15 cellular contexts compared by ENCODE assay signal in genomic region chr17:30393911-30394867, GRCh38. TPM values are rescaled to one million over a fixed set of nuclear protein-coding genes. Genes with fewer than 3 reads are reported as not detected.
A peak's percentile ranks its signal among the peaks of the same experiment; 100 is the strongest.
DNase-seq lines count a peak whose midpoint lies in the region; ATAC-seq, FAIRE-seq and TF ChIP-seq lines count a peak whose summit lies in the region.
"Had no signal": no experiment of that assay in that cellular context is flagged by ENCODE, and none has a peak within 500 bp of the region (broad histone marks: within the 10 kb centered on the region; RNA-seq: fewer than 3 reads in every experiment).

No MANE protein-coding gene starts in this region.

- H3K27ac ChIP-seq in cardiac muscle cell = peak overlapping the region; percentile 3
- H3K27ac ChIP-seq in heart left ventricle = no peak overlapping the region
- no peak overlapping the region for H3K27ac ChIP-seq in K562 (ENCODE audit: extremely low read depth, low read depth, low read length)
- H3K27ac ChIP-seq in GM23338 (ENCODE audit: low read depth) = no peak overlapping the region
- H3K27ac ChIP-seq: BLaER1 had no signal

- peaks cover 6% of the 10 kb centered on the region for H3K4me1 ChIP-seq in cardiac muscle cell (ENCODE audit: low read depth)
- H3K4me1 ChIP-seq in heart left ventricle = peaks cover 0 to 12% (median 0%) of the 10 kb centered on the region in 12 donors
- H3K4me1 ChIP-seq in K562 (replicated peaks in 1 of 2; ENCODE audit: control insufficient read depth in 2 of 2, insufficient read depth in 2 of 2, low read length in 2 of 2) = peaks cover 0 to 7% of the 10 kb centered on the region in 2 experiments; a peak in 2 of 5 replicates
- H3K4me1 ChIP-seq in GM23338 (ENCODE audit: insufficient read depth) = no peaks in the 10 kb centered on the region
- H3K4me1 ChIP-seq in mucosa of descending colon (ENCODE audit: low read depth) = peaks cover 4% of the 10 kb centered on the region
- H3K4me1 ChIP-seq: BLaER1 had no signal

- POLR2A ChIA-PET in K562 (lab: Yijun Ruan, JAX) = interaction anchor here (0.6 to 1.5 kb wide), 5 partner anchors 10 to 198 kb away, joined by 3 to 4 read pairs (median 3); no protein-coding TSS in a partner anchor

- H3F3A ChIP-seq in GM23338 (replicated peaks; ENCODE audit: low read depth) = no peaks in the 10 kb centered on the region

- ATAC-seq in heart left ventricle = no peak
- peak; percentile 53 for ATAC-seq in K562
- ATAC-seq in GM23338 = no peak
- ATAC-seq in HG03159 (IDR thresholded peaks at IDR 0.05; ENCODE audit: unreplicated experiment) = no peak
- no peak for ATAC-seq in mucosa of descending colon
- ATAC-seq: GM12878 had no signal

- H3K4me3 Mint-ChIP-seq in GM23338 = no peak overlapping the region
- H3K4me3 Mint-ChIP-seq: T-helper 2 cell treated with Interferon-gamma antibody and Interleukin-4, amounts not matched to agents 5 μg/mL and 100 μg/mL, for 36 hours had no signal

- in situ Hi-C loops in K562 (cut with MboI) = no loop called here

- no peak overlapping the region; the same call in 1 of the 2 replicates for H3K4me2 ChIP-seq in K562 (ENCODE audit: insufficient read depth, low read length)
- no peak overlapping the region for H3K4me2 ChIP-seq in GM23338
- H3K4me2 ChIP-seq: BLaER1 had no signal

- no peaks in the 10 kb centered on the region for H3K9me1 ChIP-seq in K562 (ENCODE audit: control insufficient read depth, insufficient read depth, low read length)

- TF ChIP-seq POLR2A in heart left ventricle (IDR thresholded peaks at IDR 0.05) (no peak), K562 (conservative IDR thresholded peaks at IDR 0.05) (no peak)

- no peaks in the 10 kb centered on the region for H3K4me1 Mint-ChIP-seq in GM23338

- WGBS in heart left ventricle, 4 donors = 60 to 64% (median 61%) methylated on average over 6 of the region's 6 CpGs
- WGBS in K562 (ENCODE audit: insufficient coverage, low coverage, missing lambda C conversion rate) = 24% methylated on average over 5 of the region's 6 CpGs

- no peaks in the 10 kb centered on the region for H3K9me2 ChIP-seq in GM23338 (ENCODE audit: insufficient read depth)

- no peaks in the 10 kb centered on the region; the same call in 1 of the 2 replicates for H4K20me1 ChIP-seq in K562 (replicated peaks; ENCODE audit: control insufficient read depth, insufficient read depth, low read length)
- no peaks in the 10 kb centered on the region for H4K20me1 ChIP-seq in GM23338 (replicated peaks; ENCODE audit: insufficient read depth)
- H4K20me1 ChIP-seq: BLaER1 had no signal

- no peak overlapping the region for H3K27ac Mint-ChIP-seq in GM23338
- H3K27ac Mint-ChIP-seq: T-helper 2 cell treated with Interferon-gamma antibody and Interleukin-4, amounts not matched to agents 5 μg/mL and 100 μg/mL, for 36 hours had no signal

- no peaks in the 10 kb centered on the region for H3K36me3 Mint-ChIP-seq in GM23338 (ENCODE audit: low read depth)

- BruUV-seq in K562 (replicated peaks; lab: Mats Ljungman, UMichigan) = no TSS peak

- no peaks in the 10 kb centered on the region for H3K27me3 ChIP-seq in cardiac muscle cell
- no peaks in the 10 kb centered on the region for H3K27me3 ChIP-seq in heart left ventricle
- no peaks in the 10 kb centered on the region for H3K27me3 ChIP-seq in K562 (ENCODE audit: control insufficient read depth in 2 of 2, insufficient read depth in 2 of 2, low read length in 2 of 2)
- no peaks in the 10 kb centered on the region for H3K27me3 ChIP-seq in GM23338 (ENCODE audit: insufficient read depth)
- H3K27me3 ChIP-seq: BLaER1 had no signal

- H3K36me3 ChIP-seq in cardiac muscle cell (peaks cover 5% of the 10 kb centered on the region), heart left ventricle (peaks cover 0 to 37% (median 16%) of the 10 kb centered on the region in 9 donors), K562 (ENCODE audit: control insufficient read depth, insufficient read depth, low read length) (peaks cover 13% of the 10 kb centered on the region; the same call in 2 of the 3 replicates), GM23338 (ENCODE audit: insufficient read depth) (no peaks in the 10 kb centered on the region), mucosa of descending colon (ENCODE audit: low read depth) (no peaks in the 10 kb centered on the region)

- H3K4me3 ChIP-seq in cardiac muscle cell = no peak overlapping the region
- H3K4me3 ChIP-seq in heart left ventricle = no peak overlapping the region
- H3K4me3 ChIP-seq in K562 = no peak overlapping the region
- no peak overlapping the region for H3K4me3 ChIP-seq in GM23338
- H3K4me3 ChIP-seq in mucosa of descending colon = no peak overlapping the region
- H3K4me3 ChIP-seq: BLaER1, GM12878 had no signal

- H3K9me3 ChIP-seq in cardiac muscle cell (ENCODE audit: low read depth) (no peaks in the 10 kb centered on the region), heart left ventricle (no peaks in the 10 kb centered on the region), K562 (replicated peaks; ENCODE audit: control insufficient read depth, insufficient read depth, low read depth, low read length) (no peaks in the 10 kb centered on the region), mucosa of descending colon (no peaks in the 10 kb centered on the region)
- H3K9me3 ChIP-seq: BLaER1 had no signal

- no peak overlapping the region; a peak in 1 of 4 replicates for H3K9ac ChIP-seq in K562 (ENCODE audit: insufficient read depth in 1 of 2, low read depth in 2 of 2, low read length in 2 of 2)
- H3K9ac ChIP-seq: BLaER1 had no signal

- H3K79me2 ChIP-seq in K562 (ENCODE audit: control insufficient read depth, insufficient read depth, low read length) (no peaks in the 10 kb centered on the region), GM23338 (replicated peaks; ENCODE audit: insufficient read depth) (no peaks in the 10 kb centered on the region; the same call in 1 of the 2 replicates)

- H3K9me3 Mint-ChIP-seq in GM23338 = no peaks in the 10 kb centered on the region
- H3K9me3 Mint-ChIP-seq: T-helper 2 cell treated with Interferon-gamma antibody and Interleukin-4, amounts not matched to agents 5 μg/mL and 100 μg/mL, for 36 hours had no signal

- no peaks in the 10 kb centered on the region for H3K27me3 Mint-ChIP-seq in GM23338 (ENCODE audit: insufficient read depth, low read depth, poor library complexity)

- TF ChIP-seq EP300 in K562 (IDR thresholded peaks at IDR 0.05; ENCODE audit: low read length) = no peak

- no peak overlapping the region for H2AFZ ChIP-seq in K562 (ENCODE audit: low read depth, low read length)
- H2AFZ ChIP-seq in GM23338 = no peak overlapping the region

- DNase-seq in DMS 273 (lab: John Stamatoyannopoulos, UW; ENCODE audit: unreplicated experiment) (peak; percentile 21), DMS 273 treated with DMSO at 0.1 percent for 48 hours (lab: John Stamatoyannopoulos, UW) (no peak), cardiac muscle cell (ENCODE audit: low read depth in 1 of 2, low spot score in 1 of 2) (no peak), heart left ventricle (no peak), K562 (ENCODE audit: extremely low read depth in 1 of 4, low spot score in 3 of 4) (no peak), GM23338 (ENCODE audit: low spot score) (no peak), mucosa of descending colon (no peak)
- DNase-seq: 8988T, DMS79, SIG-M5 had no signal

- no peak for FAIRE-seq in K562 (lab: Jason Lieb, UNC)
- FAIRE-seq: GM18507 had no signal

- no peak for TF ChIP-seq CTCF in cardiac muscle cell (IDR thresholded peaks at IDR 0.05; ENCODE audit: low read depth, low read length)
- no peak for TF ChIP-seq CTCF in heart left ventricle (IDR thresholded peaks at IDR 0.05)
- no peak for TF ChIP-seq CTCF in K562 (IDR thresholded peaks at IDR 0.05 in 2 of 3, conservative IDR thresholded peaks at IDR 0.05 in 1 of 3; ENCODE audit: insufficient read depth in 2 of 3, low read depth in 1 of 3, low read length in 3 of 3)
- no peak for TF ChIP-seq CTCF in GM23338 (conservative IDR thresholded peaks at IDR 0.05; ENCODE audit: low read depth in 2 of 2)
- TF ChIP-seq CTCF in mucosa of descending colon (IDR thresholded peaks at IDR 0.05) = no peak

- CTCF ChIA-PET in K562 (lab: Yijun Ruan, JAX; ENCODE audit: low intra/inter-chr PET ratio) = no interaction called here

- intact Hi-C loops in heart left ventricle (cut with DNase I) (no loop called here), K562 (cut with micrococcal nuclease) (no loop called here), mucosa of descending colon (cut with DNase I, micrococcal nuclease) (no loop called here)

- TF ChIP-seq RAD21 in K562 (CRISPR knock-in tag; conservative IDR thresholded peaks at IDR 0.05 in 1 of 2, IDR thresholded peaks at IDR 0.05 in 1 of 2) = no peak

TF ChIP-seq in K562, 482 proteins besides CTCF, POLR2A, EP300 and RAD21 (continues in another document):
- no peak for TF ChIP-seq SMAD2 (IDR thresholded peaks at IDR 0.05; ENCODE audit: low read depth, low read length)
- TF ChIP-seq ZNF384 (IDR thresholded peaks at IDR 0.05; ENCODE audit: low read depth, low read length) = peak; percentile 57; the same call in 1 of the 2 replicates

RNA-seq across cellular contexts. Expression of gene CPD, which starts 15.5 kb away (rescaled TPM):
- total RNA-seq in cardiac muscle cell (47.4 and 47.6 TPM in 2 replicates), heart left ventricle (10 to 100 TPM; 18.9 to 54.2 (median 31.8) TPM), K562 (2014; rRNA removed) (16.2 and 22.4 TPM in 2 replicates), K562 (2014; rRNA removed; fragmentation: Illumina TruSeq; extraction: Trizol) (21.9 and 26.1 TPM in 2 replicates), K562 (2015; rRNA removed; fragmentation: Illumina TruSeq; extraction: Trizol) (20.8 and 21.7 TPM in 2 replicates), K562 (2021) (21.3 and 24.4 TPM in 2 replicates), mucosa of descending colon (10 to 100 TPM; 39.2 to 77.3 (median 74.7) TPM)
- polyA plus RNA-seq in cardiac muscle cell (19.5 and 30.5 TPM in 2 replicates), heart left ventricle (10 to 100 TPM in 1 of 2 donors, 1 to 10 TPM in 1; 3.6 to 36.7 TPM), K562 (2011; rRNA removed) (11.2 and 20.4 TPM in 2 replicates), K562 (2014; fragmentation: Illumina TruSeq; extraction: Trizol) (16.4 and 16.7 TPM in 2 replicates), K562 (2014; fragmentation: Nextera tagmentation; extraction: Ambion mirVana) (1 to 10 TPM; 4.5 to 4.9 TPM), K562 (2014; rRNA removed) (6.9 and 8.6 TPM in 2 replicates), GM23338 (2016; fragmentation: Nextera tagmentation; extraction: Ambion mirVana) (6.2 and 6.3 TPM in 2 replicates)
- total RNA-seq in K562 (2011; cell fraction: chromatin; rRNA removed; ENCODE audit: low replicate concordance) = 55.4 and 75.5 TPM in 2 replicates
- total RNA-seq in K562 (2011; cell fraction: nucleolus; rRNA removed) = 32.4 and 50.1 TPM in 2 replicates
- 56.6 and 61.7 TPM in 2 replicates for total RNA-seq in K562 (2011; cell fraction: nucleoplasm; rRNA removed)
- polyA plus RNA-seq in K562 (2011; cell fraction: cytosol; rRNA removed) = 3.8 and 5.1 TPM in 2 replicates
- 8.6 and 9.4 TPM in 2 replicates for polyA plus RNA-seq in K562 (2011; cell fraction: nucleus; rRNA removed)
- polyA plus RNA-seq in K562 (2012) = 10.9 and 17.2 TPM in 2 replicates
- polyA minus RNA-seq in K562 (2011; rRNA and poly(A)+ RNA removed) = 55.2 and 66.7 TPM in 2 replicates
- polyA minus RNA-seq in K562 (2011; cell fraction: cytosol; rRNA and poly(A)+ RNA removed) = 23.1 and 45.0 TPM in 2 replicates
- polyA minus RNA-seq in K562 (2011; cell fraction: nucleus; rRNA and poly(A)+ RNA removed) = 9.0 and 13.3 TPM in 2 replicates
- 54.7 and 57.8 TPM in 2 replicates for total RNA-seq in GM23338 (2014; rRNA removed; shearing (Covaris generic))
